Comparison of ENCODE assay signal across 22 cellular contexts in the genomic region with DNA sequence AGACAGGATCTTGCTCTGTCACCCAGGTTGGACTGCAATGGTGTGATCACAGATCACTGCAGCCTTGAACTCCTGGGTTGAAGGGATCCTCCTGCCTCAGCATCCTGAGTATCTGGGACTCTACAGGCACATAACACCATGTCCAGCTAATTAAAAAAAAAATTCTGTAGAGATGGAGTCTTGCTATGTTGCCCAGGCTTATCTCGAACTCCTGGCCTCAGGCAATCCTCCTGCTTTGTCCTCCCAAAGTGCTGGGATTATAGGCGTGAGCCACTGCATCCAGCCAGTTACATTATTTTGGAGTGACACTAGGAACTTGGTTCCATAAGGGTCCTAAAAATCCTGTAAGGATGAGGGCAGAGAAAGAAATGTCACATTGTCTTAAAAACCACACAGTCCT.
A peak's percentile ranks its signal among the peaks of the same experiment; 100 is the strongest.
DNase-seq lines count a peak whose midpoint lies in the region; ATAC-seq, FAIRE-seq and TF ChIP-seq lines count a peak whose summit lies in the region.
"Had no signal": no experiment of that assay in that cellular context is flagged by ENCODE, and none has a peak within 500 bp of the region (broad histone marks: within the 10 kb centered on the region; RNA-seq: fewer than 3 reads in every experiment).

No MANE protein-coding gene starts in this region.

- H3K4me2 ChIP-seq in HepG2 (ENCODE audit: low read depth, low read length): no peak overlapping the region
- H3K4me2 ChIP-seq: A549, GM23338 had no signal

- CTCF ChIA-PET in HepG2 (lab: Yijun Ruan, JAX; ENCODE audit: low intra/inter-chr PET ratio, low total read pairs): no interaction called here

- no peaks in the 10 kb centered on the region for H3K36me3 ChIP-seq in HepG2 (replicated peaks in 1 of 2; ENCODE audit: control insufficient read depth in 1 of 2, insufficient read depth in 2 of 2, low read length in 2 of 2)
- no peaks in the 10 kb centered on the region for H3K36me3 ChIP-seq in right lobe of liver
- H3K36me3 ChIP-seq in muscle layer of colon (ENCODE audit: insufficient read depth, low read length): peaks cover 3% of the 10 kb centered on the region
- H3K36me3 ChIP-seq: BE2C had no signal

- no TSS peak for BruUV-seq in HepG2 (replicated peaks; lab: Mats Ljungman, UMichigan)

- DNase-seq in HepG2 (ENCODE audit: low spot score) (no peak), right lobe of liver (no peak), T-helper 17 cell (no peak), NCI-H2227 (lab: John Stamatoyannopoulos, UW; ENCODE audit: unreplicated experiment) (no peak), SHP77 treated with DMSO at 0.1 percent for 48 hours (lab: John Stamatoyannopoulos, UW) (no peak), NOMO-1 treated with dmso at 0.1 percent for 144 hours (lab: John Stamatoyannopoulos, UW; ENCODE audit: unreplicated experiment) (no peak)
- DNase-seq: 8988T; ACHN; AML-193; BE2C; C1 segment of cervical spinal cord; Calu3; CD4-positive, alpha-beta memory T cell; COR-L47; DMS79 treated with DMSO at 0.1 percent for 48 hours; H9; HFFc6 had no signal

- H3K9ac ChIP-seq in HepG2 (ENCODE audit: insufficient read depth, low read depth, low read length) (no peak overlapping the region), muscle layer of colon (ENCODE audit: low read length) (no peak overlapping the region)

- peak overlapping the region; percentile 49 for H3K27ac Mint-ChIP-seq in T-helper 17 cell
- H3K27ac Mint-ChIP-seq: GM23338, HFFc6 had no signal

- H3K27ac ChIP-seq in HepG2 (ENCODE audit: extremely low read length, insufficient read depth, low read length) (no peak overlapping the region), right lobe of liver (no peak overlapping the region), muscle layer of colon (ENCODE audit: low read depth, low read length) (peak overlapping the region; percentile 31)
- H3K27ac ChIP-seq: A549 had no signal

- H2AFZ ChIP-seq in HepG2 (ENCODE audit: low read length): no peak overlapping the region
- H2AFZ ChIP-seq: GM23338 had no signal

- H3K27me3 Mint-ChIP-seq in T-helper 17 cell: no peaks in the 10 kb centered on the region
- H3K27me3 Mint-ChIP-seq: CD4-positive, alpha-beta memory T cell had no signal

- H3K36me3 Mint-ChIP-seq in T-helper 17 cell (ENCODE audit: low read depth): peaks cover 2% of the 10 kb centered on the region

- H3K4me3 Mint-ChIP-seq in T-helper 17 cell: no peak overlapping the region
- H3K4me3 Mint-ChIP-seq: CD4-positive, alpha-beta memory T cell; GM23338; H9; HFFc6 had no signal

- H3K79me2 ChIP-seq in HepG2 (ENCODE audit: insufficient read depth, low read length): no peaks in the 10 kb centered on the region

- in situ Hi-C loops in HepG2 (cut with HindIII; ENCODE audit: extremely low pct_ligation_motif_present, low pct_unique_long_range_greater_than_20kb): no loop called here

- H3K27me3 ChIP-seq in HepG2 (ENCODE audit: control insufficient read depth in 1 of 2, insufficient read depth in 2 of 2, low read length in 2 of 2): no peaks in the 10 kb centered on the region
- no peaks in the 10 kb centered on the region for H3K27me3 ChIP-seq in right lobe of liver
- no peaks in the 10 kb centered on the region for H3K27me3 ChIP-seq in muscle layer of colon (ENCODE audit: control insufficient read depth in 1 of 2, insufficient read depth in 2 of 2, low read length in 2 of 2)
- H3K27me3 ChIP-seq: BE2C had no signal

- TF ChIP-seq EP300 in HepG2 (IDR thresholded peaks at IDR 0.05; ENCODE audit: low read depth in 2 of 2, low read length in 2 of 2) (no peak), HepG2 (CRISPR knock-in tag; IDR thresholded peaks at IDR 0.05; ENCODE audit: borderline replicate concordance) (no peak)

- POLR2A ChIA-PET in HepG2 (lab: Yijun Ruan, JAX): no interaction called here

- H3K4me1 Mint-ChIP-seq in T-helper 17 cell: peaks cover 6% of the 10 kb centered on the region
- H3K4me1 Mint-ChIP-seq: GM23338, H9 had no signal

- TF ChIP-seq RAD21 in HepG2 (CRISPR knock-in tag; IDR thresholded peaks at IDR 0.05): no peak

- no peak overlapping the region for H3K4me3 ChIP-seq in HepG2 (replicated peaks in 1 of 3; ENCODE audit: insufficient read depth in 1 of 3, low read depth in 2 of 3, low read length in 3 of 3)
- no peak overlapping the region for H3K4me3 ChIP-seq in right lobe of liver
- H3K4me3 ChIP-seq in muscle layer of colon (ENCODE audit: low read depth in 1 of 2, low read length in 2 of 2): no peak overlapping the region
- H3K4me3 ChIP-seq: A549, GM23338 had no signal

- WGBS in HepG2 (ENCODE audit: low lambda C conversion rate): 95% methylated on average over 2 of the region's 2 CpGs
- 94% methylated on average over 2 of the region's 2 CpGs for WGBS in right lobe of liver (ENCODE audit: insufficient coverage, low coverage, low lambda C conversion rate, missing lambda C conversion rate)

- no peak for ATAC-seq in HepG2
- no peak for ATAC-seq in right lobe of liver
- no peak for ATAC-seq in T-helper 17 cell
- ATAC-seq: A549, GM23338, HCT116 had no signal

- H3K4me1 ChIP-seq in HepG2 (ENCODE audit: insufficient read depth, low read length) (peaks cover 59% of the 10 kb centered on the region), right lobe of liver (peaks cover 0 to 32% (median 12%) of the 10 kb centered on the region in 4 donors), muscle layer of colon (ENCODE audit: insufficient read depth, low read length) (peaks cover 45% of the 10 kb centered on the region)

- H3K9me3 ChIP-seq in HepG2 (ENCODE audit: low read length): no peaks in the 10 kb centered on the region
- no peaks in the 10 kb centered on the region for H3K9me3 ChIP-seq in right lobe of liver
- no peaks in the 10 kb centered on the region for H3K9me3 ChIP-seq in T-helper 17 cell (ENCODE audit: control insufficient read depth, low read length, poor library complexity, severe bottlenecking)
- no peaks in the 10 kb centered on the region for H3K9me3 ChIP-seq in muscle layer of colon (ENCODE audit: low read length)
- H3K9me3 ChIP-seq: A549, BE2C had no signal

- no peak for TF ChIP-seq POLR2A in HepG2 (IDR thresholded peaks at IDR 0.05; ENCODE audit: insufficient read depth in 1 of 2, low read depth in 2 of 2, low read length in 2 of 2)
- no peak for TF ChIP-seq POLR2A in right lobe of liver (IDR thresholded peaks at IDR 0.05)

- intact Hi-C loops in HepG2 (cut with micrococcal nuclease; ENCODE audit: unreplicated experiment): loop anchor here (10.0 kb wide), 1 partner anchor 139 kb away; no protein-coding TSS in a partner anchor
- intact Hi-C loops in right lobe of liver (cut with DNase I): no loop called here

- no peak for FAIRE-seq in HepG2 (lab: Jason Lieb, UNC)
- FAIRE-seq: A549, GM19239 had no signal

- no peaks in the 10 kb centered on the region for H4K20me1 ChIP-seq in HepG2 (ENCODE audit: insufficient read depth, low read length)

- no peak for TF ChIP-seq CTCF in HepG2 (CRISPR knock-in tag; IDR thresholded peaks at IDR 0.05)
- no peak for TF ChIP-seq CTCF in right lobe of liver (IDR thresholded peaks at IDR 0.05)

TF ChIP-seq in HepG2, 621 proteins besides CTCF, POLR2A, EP300 and RAD21:
- TF ChIP-seq ZMYM3 (CRISPR knock-in tag; IDR thresholded peaks at IDR 0.05): 0 out of 2 replicates have a peak, but pooled peaks have one; percentile 47
- no peak for TF ChIP-seq POLR2AphosphoS2 (IDR thresholded peaks at IDR 0.05; ENCODE audit: low read depth, low read length)
- peak; percentile 93 for TF ChIP-seq ZNF121 (CRISPR knock-in tag; IDR thresholded peaks at IDR 0.05)
